Comparison of ENCODE assay signal across 29 cellular contexts in genomic region chr1:161921491-161921890, GRCh38.
"Had no signal": no experiment of that assay in that cellular context is flagged by ENCODE, and none has a peak within 500 bp of the region (broad histone marks: within the 10 kb centered on the region; RNA-seq: fewer than 3 reads in every experiment).

No MANE protein-coding gene starts in this region.

- H3K4me1 Mint-ChIP-seq: neural progenitor cell had no signal

- DNase-seq: activated CD4-positive, alpha-beta T cell treated with anti-CD3 and anti-CD28 coated beads for 4 hours; activated CD4-positive, alpha-beta T cell treated with anti-CD3 and anti-CD28 coated beads, Interleukin-2, amount 50 U/mL, for 4 hours; activated effector memory CD4-positive, alpha-beta T cell treated with Interleukin-2 at 50 U/mL for 16 hours; activated naive CD4-positive, alpha-beta T cell treated with anti-CD3 and anti-CD28 coated beads for 36 hours; activated naive CD8-positive, alpha-beta T cell treated with anti-CD3 and anti-CD28 coated beads, Interleukin-2, amount 10 ng/mL, durations not matched to agents 7 days and 5 days; activated T-cell treated with anti-CD3 and anti-CD28 coated beads for 4 hours; caudate nucleus; endodermal cell; head of caudate nucleus; hippocampal formation; left cardiac atrium; left ventricle myocardium superior; naive thymus-derived CD8-positive, alpha-beta T cell; posterior cingulate gyrus; right cardiac atrium; stimulated activated CD4-positive, alpha-beta T cell treated with anti-CD3 and anti-CD28 coated beads, Interleukin-12 subunit alpha, Interleukin-12 subunit beta, amount 100 ng/mL, for 4 hours; stimulated activated CD4-positive, alpha-beta T cell treated with anti-CD3 and anti-CD28 coated beads, Interleukin-4, amount 100 ng/mL, for 1 hour; T-helper 9 cell; trophoblast cell; uterus had no signal

- H3K27ac ChIP-seq: ascending aorta, neural progenitor cell, thoracic aorta, VCaP had no signal

- H3K9ac ChIP-seq: neural progenitor cell had no signal

- H3K36me3 Mint-ChIP-seq: neural progenitor cell had no signal

- H3K36me3 ChIP-seq: ascending aorta, neural progenitor cell, thoracic aorta, uterus had no signal

- H3K4me3 ChIP-seq: ascending aorta, neural progenitor cell, skin epidermis, thoracic aorta, uterus had no signal

- H3K27me3 ChIP-seq: ascending aorta, neural progenitor cell, uterus had no signal

- H3K27me3 Mint-ChIP-seq: activated naive CD8-positive, alpha-beta T cell treated with anti-CD3 and anti-CD28 coated beads, Interleukin-2, amount 10 ng/mL, durations not matched to agents 7 days and 5 days; naive thymus-derived CD8-positive, alpha-beta T cell; stimulated activated naive CD8-positive, alpha-beta T cell treated with anti-CD3 and anti-CD28 coated beads, Interleukin-15, Interleukin-2, amounts not matched to agents 100 ng/mL and 50 ng/mL, for 24 hours had no signal

- H3K4me1 ChIP-seq: ascending aorta, neural progenitor cell, uterus had no signal

- ATAC-seq: esophagus mucosa; left cardiac atrium; left ventricle myocardium superior; naive thymus-derived CD8-positive, alpha-beta T cell; right cardiac atrium had no signal

- H3K4me3 Mint-ChIP-seq: activated naive CD4-positive, alpha-beta T cell treated with anti-CD3 and anti-CD28 coated beads for 36 hours; activated naive CD8-positive, alpha-beta T cell treated with anti-CD3 and anti-CD28 coated beads, Interleukin-2, amount 10 ng/mL, durations not matched to agents 7 days and 5 days; endodermal cell; neural progenitor cell; stimulated activated naive CD8-positive, alpha-beta T cell treated with anti-CD3 and anti-CD28 coated beads, Interleukin-15, Interleukin-2, amounts not matched to agents 100 ng/mL and 50 ng/mL, for 24 hours; T-helper 1 cell treated with Interleukin-12 subunit alpha and Interleukin-12 subunit beta and Interleukin-4 antibody, amounts not matched to agents 30 μg/mL and 1 μg/mL, for 36 hours had no signal

- H3K9me3 Mint-ChIP-seq: activated naive CD4-positive, alpha-beta T cell treated with anti-CD3 and anti-CD28 coated beads for 36 hours; activated naive CD8-positive, alpha-beta T cell treated with anti-CD3 and anti-CD28 coated beads, Interleukin-2, amount 10 ng/mL, durations not matched to agents 7 days and 5 days; endodermal cell; neural progenitor cell; T-helper 1 cell treated with Interleukin-12 subunit alpha and Interleukin-12 subunit beta and Interleukin-4 antibody, amounts not matched to agents 30 μg/mL and 1 μg/mL, for 36 hours had no signal

- FAIRE-seq: TTC549 had no signal

- H2AFZ ChIP-seq: neural progenitor cell had no signal

- H3K4me2 ChIP-seq: neural progenitor cell had no signal

- H3K27ac Mint-ChIP-seq: activated naive CD4-positive, alpha-beta T cell treated with anti-CD3 and anti-CD28 coated beads for 36 hours; activated naive CD8-positive, alpha-beta T cell treated with anti-CD3 and anti-CD28 coated beads, Interleukin-2, amount 10 ng/mL, durations not matched to agents 7 days and 5 days; endodermal cell; neural progenitor cell; stimulated activated naive CD8-positive, alpha-beta T cell treated with anti-CD3 and anti-CD28 coated beads, Interleukin-15, Interleukin-2, amounts not matched to agents 100 ng/mL and 50 ng/mL, for 24 hours; T-helper 1 cell treated with Interleukin-12 subunit alpha and Interleukin-12 subunit beta and Interleukin-4 antibody, amounts not matched to agents 30 μg/mL and 1 μg/mL, for 36 hours had no signal

- H3K9me3 ChIP-seq: ascending aorta, thoracic aorta, uterus had no signal
